1 cellular context compared by ENCODE assay signal in the genomic region with DNA sequence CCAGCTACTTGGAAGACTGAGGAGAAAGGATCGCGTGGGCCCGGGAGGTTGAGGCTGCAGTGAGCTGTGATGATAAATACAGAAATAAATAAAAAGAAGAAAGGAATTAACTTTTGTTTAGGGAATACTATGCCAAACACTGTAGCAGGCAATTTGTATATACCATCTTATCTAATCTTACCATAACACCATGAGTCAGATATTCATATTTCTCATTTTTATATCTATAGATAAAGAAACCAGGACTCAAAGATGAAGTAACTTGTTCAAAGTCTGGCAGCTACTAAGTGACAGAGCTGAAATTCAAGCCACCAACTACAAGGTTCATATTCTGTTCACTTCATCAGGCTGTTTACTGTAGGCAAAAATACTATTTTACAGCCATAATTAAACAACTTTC.
TF ChIP-seq lines count a peak whose summit lies in the region.

No MANE protein-coding gene starts in this region.

TF ChIP-seq in IMR-90, 13 proteins besides CTCF, POLR2A, EP300 and RAD21 (continued from another document):
- no peak for TF ChIP-seq MAZ (IDR thresholded peaks at IDR 0.05; ENCODE audit: borderline replicate concordance, low read depth, low read length)
- no peak for TF ChIP-seq MAFK (IDR thresholded peaks at IDR 0.05; ENCODE audit: low read depth, low read length)
- TF ChIP-seq CEBPB (IDR thresholded peaks at IDR 0.05; ENCODE audit: low read depth, low read length), result no peak
- no peak for TF ChIP-seq FOS (IDR thresholded peaks at IDR 0.05; ENCODE audit: low read depth, low read length)
- TF ChIP-seq, protein P1, sequence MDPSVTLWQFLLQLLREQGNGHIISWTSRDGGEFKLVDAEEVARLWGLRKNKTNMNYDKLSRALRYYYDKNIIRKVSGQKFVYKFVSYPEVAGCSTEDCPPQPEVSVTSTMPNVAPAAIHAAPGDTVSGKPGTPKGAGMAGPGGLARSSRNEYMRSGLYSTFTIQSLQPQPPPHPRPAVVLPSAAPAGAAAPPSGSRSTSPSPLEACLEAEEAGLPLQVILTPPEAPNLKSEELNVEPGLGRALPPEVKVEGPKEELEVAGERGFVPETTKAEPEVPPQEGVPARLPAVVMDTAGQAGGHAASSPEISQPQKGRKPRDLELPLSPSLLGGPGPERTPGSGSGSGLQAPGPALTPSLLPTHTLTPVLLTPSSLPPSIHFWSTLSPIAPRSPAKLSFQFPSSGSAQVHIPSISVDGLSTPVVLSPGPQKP (IDR thresholded peaks at IDR 0.05; ENCODE audit: borderline replicate concordance, low read depth, low read length), result no peak
- TF ChIP-seq RFX5 (IDR thresholded peaks at IDR 0.05; ENCODE audit: low read depth, low read length), result no peak
- TF ChIP-seq CHD1 (IDR thresholded peaks at IDR 0.05; ENCODE audit: low read depth, low read length), result no peak
- TF ChIP-seq MXI1 (IDR thresholded peaks at IDR 0.05; ENCODE audit: borderline replicate concordance, low read depth, low read length), result no peak
- TF ChIP-seq SMC3 (IDR thresholded peaks at IDR 0.05; ENCODE audit: low read depth, low read length), result no peak
- TF ChIP-seq RCOR1 (IDR thresholded peaks at IDR 0.05; ENCODE audit: insufficient replicate concordance, low read length), result no peak
TF ChIP-seq in IMR-90: peak in this region for 0.
